23 cellular contexts compared by ENCODE assay signal in the genomic region with DNA sequence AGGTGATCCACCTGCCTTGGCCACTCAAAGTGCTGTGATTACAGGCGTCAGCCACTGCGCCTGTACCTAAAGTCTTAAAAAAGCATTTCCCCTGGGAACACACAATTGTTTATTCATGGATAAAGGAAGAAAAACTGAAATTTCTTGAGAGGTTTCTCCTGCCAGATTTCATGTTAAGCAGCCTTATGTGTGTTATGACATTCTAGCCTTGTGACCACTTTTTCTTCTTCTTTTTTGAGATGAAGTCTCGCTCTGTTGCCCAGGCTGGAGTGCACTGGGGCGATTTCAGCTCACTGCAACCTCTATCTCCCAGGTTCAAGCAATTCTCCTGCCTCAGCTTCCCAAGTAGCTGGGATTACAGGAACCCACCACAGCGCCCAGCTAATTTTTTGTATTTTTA. TPM values are rescaled to one million over a fixed set of nuclear protein-coding genes. Genes with fewer than 3 reads are reported as not detected.
"Had no signal": no experiment of that assay in that cellular context is flagged by ENCODE, and none has a peak within 500 bp of the region (broad histone marks: within the 10 kb centered on the region; RNA-seq: fewer than 3 reads in every experiment).

No MANE protein-coding gene starts in this region.

- H3K27me3 Mint-ChIP-seq: natural killer cell treated with Interleukin-12 subunit alpha and Interleukin-12 subunit beta and Interleukin-15 and Interleukin-18, amount 100 ng/mL, for 72 hours; type B pancreatic cell had no signal

- H3K9me3 Mint-ChIP-seq: natural killer cell treated with Interleukin-12 subunit alpha and Interleukin-12 subunit beta and Interleukin-15 and Interleukin-18, amount 100 ng/mL, for 72 hours; type B pancreatic cell had no signal

- H3K27ac Mint-ChIP-seq: natural killer cell treated with Interleukin-12 subunit alpha and Interleukin-12 subunit beta and Interleukin-15 and Interleukin-18, amount 100 ng/mL, for 72 hours; type B pancreatic cell had no signal

- DNase-seq: effector memory CD4-positive, alpha-beta T cell; heart right ventricle; hypothalamus; kidney glomerular epithelial cell; mammary epithelial cell; mucosa of descending colon; occipital lobe; pancreas; right lobe of liver; stimulated activated CD4-positive, alpha-beta T cell treated with anti-CD3 and anti-CD28 coated beads, Interleukin-15, amount 100 ng/mL, for 24 hours; stimulated activated CD4-positive, alpha-beta T cell treated with anti-CD3 and anti-CD28 coated beads, Interleukin-1b, Interleukin-23, amount 100 ng/mL, for 48 hours; stimulated activated CD4-positive, alpha-beta T cell treated with anti-CD3 and anti-CD28 coated beads, Interleukin-4, amount 100 ng/mL, for 24 hours; stimulated activated naive CD4-positive, alpha-beta T cell; stomach; substantia nigra had no signal

- H3K4me3 ChIP-seq: heart right ventricle, mucosa of descending colon, pancreas, prostate gland, right lobe of liver, stomach, vagina had no signal

- H3K27ac ChIP-seq: pancreas, prostate gland, right lobe of liver, stomach, vagina had no signal

- H3K27me3 ChIP-seq: heart right ventricle, pancreas, right lobe of liver, stomach, vagina had no signal

- H3K4me3 Mint-ChIP-seq: natural killer cell treated with Interleukin-12 subunit alpha and Interleukin-12 subunit beta and Interleukin-15 and Interleukin-18, amount 100 ng/mL, for 72 hours; type B pancreatic cell had no signal

- H3K36me3 Mint-ChIP-seq: natural killer cell treated with Interleukin-12 subunit alpha and Interleukin-12 subunit beta and Interleukin-15 and Interleukin-18, amount 100 ng/mL, for 72 hours; type B pancreatic cell had no signal

- H3K9me3 ChIP-seq: mucosa of descending colon, pancreas, prostate gland, right lobe of liver, stomach, vagina had no signal

- H3K4me1 ChIP-seq: pancreas, prostate gland, right lobe of liver, stomach, vagina had no signal

- ATAC-seq: esophagus mucosa; heart right ventricle; mucosa of descending colon; natural killer cell treated with Interleukin-12 subunit alpha and Interleukin-12 subunit beta and Interleukin-15 and Interleukin-18, amount 100 ng/mL, for 72 hours; pancreas had no signal

- FAIRE-seq: endometrium, frontal cortex, islet of Langerhans, pancreas had no signal

- H3K36me3 ChIP-seq: heart right ventricle, pancreas, prostate gland, right lobe of liver, stomach, vagina had no signal

RNA-seq across cellular contexts. Expression of a gene that starts 57.8 kb away (rescaled TPM):
- total RNA-seq: vagina had no signal
